ENCODE assay signal across 12 cellular contexts in the genomic region with DNA sequence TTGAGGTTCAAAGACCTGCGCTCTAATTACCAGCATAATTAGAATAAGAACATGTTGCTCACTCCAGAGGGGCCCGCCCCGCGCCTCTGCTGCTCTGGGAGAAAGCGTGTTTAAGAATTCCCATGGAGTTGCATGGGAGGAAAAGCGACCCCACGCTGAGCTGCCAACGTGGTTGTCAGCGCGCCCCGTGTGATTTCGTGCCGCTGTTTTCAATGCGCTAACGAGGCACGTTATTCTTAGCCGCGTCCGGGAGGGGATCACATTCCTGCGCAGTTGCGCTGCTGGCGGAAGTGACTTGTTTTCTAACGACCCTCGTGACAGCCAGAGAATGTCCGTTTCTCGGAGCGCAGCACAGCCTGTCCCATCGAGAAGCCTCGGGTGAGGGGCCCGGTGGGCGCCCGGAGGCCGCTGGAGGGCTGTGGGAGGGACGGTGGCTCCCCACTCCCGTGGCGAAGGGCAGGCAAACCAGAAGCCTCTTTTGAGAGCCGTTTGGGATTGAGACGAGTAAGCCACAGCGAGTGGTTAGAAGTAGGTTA.
DNase-seq lines count a peak whose midpoint lies in the region; ATAC-seq, FAIRE-seq and TF ChIP-seq lines count a peak whose summit lies in the region.
"Had no signal": no experiment of that assay in that cellular context is flagged by ENCODE, and none has a peak within 500 bp of the region (broad histone marks: within the 10 kb centered on the region; RNA-seq: fewer than 3 reads in every experiment).

No MANE protein-coding gene starts in this region.

- peak overlapping the region; percentile 61 for H3K23ac ChIP-seq in mesendoderm (ENCODE audit: low read length)

- POLR2A ChIA-PET in activated CD8-positive, alpha-beta T cell treated with anti-CD3 and anti-CD28 coated beads, Interleukin-2, amount 10 ng/mL, durations not matched to agents 7 days and 5 days (lab: Charles Lee) = no interaction called here
- POLR2A ChIA-PET in activated CD8-positive, alpha-beta T cell treated with anti-CD3 and anti-CD28 coated beads for 36 hours (lab: Charles Lee) = no interaction called here

- no peaks in the 10 kb centered on the region for H3K36me3 Mint-ChIP-seq in activated CD8-positive, alpha-beta T cell treated with anti-CD3 and anti-CD28 coated beads, Interleukin-2, amount 10 ng/mL, durations not matched to agents 7 days and 5 days (ENCODE audit: low read depth)
- H3K36me3 Mint-ChIP-seq in activated CD8-positive, alpha-beta T cell treated with anti-CD3 and anti-CD28 coated beads for 36 hours (ENCODE audit: low read depth) = no peaks in the 10 kb centered on the region

- H2BK15ac ChIP-seq in mesendoderm (replicated peaks; ENCODE audit: low read depth) = no peak overlapping the region

- WGBS in esophagus muscularis mucosa = 0% methylated on average over 3 of the region's 39 CpGs
- no CpG with 5 or more reads among the region's 39 CpGs for WGBS in mesendoderm (ENCODE audit: extremely low coverage, insufficient coverage, low lambda C conversion rate)

- peaks cover 0 to 11% (median 7%) of the 10 kb centered on the region in 4 donors for H3K4me1 ChIP-seq in esophagus muscularis mucosa
- H3K4me1 ChIP-seq in mesendoderm (ENCODE audit: control insufficient read depth, low read depth, low read length) = peaks cover 3% of the 10 kb centered on the region

- TF ChIP-seq EP300 in esophagus muscularis mucosa (IDR thresholded peaks at IDR 0.05) = no peak

- no peak overlapping the region for H2BK120ac ChIP-seq in mesendoderm (ENCODE audit: low read depth, low read length)

- H3K56ac ChIP-seq in mesendoderm (ENCODE audit: low read length) = peak overlapping the region; percentile 86

- H3K27ac ChIP-seq in esophagus muscularis mucosa (replicated peaks in 1 of 4) = no peak overlapping the region
- H3K27ac ChIP-seq in mesendoderm (ENCODE audit: low read depth, low read length) = peak overlapping the region; percentile 26
- H3K27ac ChIP-seq: RWPE1 had no signal

- H3K27me3 ChIP-seq in esophagus muscularis mucosa (peaks cover 0 to 71% (median 18%) of the 10 kb centered on the region in 4 donors), mesendoderm (ENCODE audit: insufficient read depth, low read length, poor library complexity) (peaks cover 7% of the 10 kb centered on the region)

- H2AK5ac ChIP-seq in mesendoderm (ENCODE audit: low read length) = no peak overlapping the region

- intact Hi-C loops in activated CD8-positive, alpha-beta T cell treated with anti-CD3 and anti-CD28 coated beads for 36 hours (cut with micrococcal nuclease) = no loop called here
- intact Hi-C loops in esophagus muscularis mucosa (cut with DNase I) = no loop called here

- TF ChIP-seq CTCF in activated CD8-positive, alpha-beta T cell treated with anti-CD3 and anti-CD28 coated beads for 36 hours (IDR thresholded peaks at IDR 0.05) = no peak
- TF ChIP-seq CTCF in esophagus muscularis mucosa (IDR thresholded peaks at IDR 0.05) = no peak

- no peak overlapping the region for H4K8ac ChIP-seq in mesendoderm (ENCODE audit: low read depth, low read length)

- H3K4me1 Mint-ChIP-seq in activated CD8-positive, alpha-beta T cell treated with anti-CD3 and anti-CD28 coated beads, Interleukin-2, amount 10 ng/mL, durations not matched to agents 7 days and 5 days (ENCODE audit: low read depth) = no peaks in the 10 kb centered on the region
- H3K4me1 Mint-ChIP-seq in activated CD8-positive, alpha-beta T cell treated with anti-CD3 and anti-CD28 coated beads for 36 hours (ENCODE audit: low read depth) = no peaks in the 10 kb centered on the region

- FAIRE-seq in urothelium cell line (lab: Jason Lieb, UNC) = peak; percentile 87

- peak overlapping the region; percentile 32 for H3K18ac ChIP-seq in mesendoderm (ENCODE audit: low read length)

- CTCF ChIA-PET in activated CD8-positive, alpha-beta T cell treated with anti-CD3 and anti-CD28 coated beads, Interleukin-2, amount 10 ng/mL, durations not matched to agents 7 days and 5 days (lab: Charles Lee) = no interaction called here
- CTCF ChIA-PET in activated CD8-positive, alpha-beta T cell treated with anti-CD3 and anti-CD28 coated beads for 36 hours (lab: Charles Lee) = no interaction called here

- no peak for TF ChIP-seq POLR2A in esophagus muscularis mucosa (IDR thresholded peaks at IDR 0.05; ENCODE audit: low read depth)

- no peaks in the 10 kb centered on the region for H3K9me3 Mint-ChIP-seq in activated CD8-positive, alpha-beta T cell treated with anti-CD3 and anti-CD28 coated beads, Interleukin-2, amount 10 ng/mL, durations not matched to agents 7 days and 5 days (ENCODE audit: insufficient read depth)
- no peaks in the 10 kb centered on the region for H3K9me3 Mint-ChIP-seq in activated CD8-positive, alpha-beta T cell treated with anti-CD3 and anti-CD28 coated beads for 36 hours

- H3K79me1 ChIP-seq in mesendoderm (ENCODE audit: low read length) = no peaks in the 10 kb centered on the region

- peak overlapping the region; percentile 92 for H3K4me2 ChIP-seq in mesendoderm (ENCODE audit: low read length)

- no peak overlapping the region for H4K5ac ChIP-seq in mesendoderm (ENCODE audit: low read length)

- H3K27ac Mint-ChIP-seq in activated CD8-positive, alpha-beta T cell treated with anti-CD3 and anti-CD28 coated beads, Interleukin-2, amount 10 ng/mL, durations not matched to agents 7 days and 5 days = no peak overlapping the region
- no peak overlapping the region for H3K27ac Mint-ChIP-seq in activated CD8-positive, alpha-beta T cell treated with anti-CD3 and anti-CD28 coated beads for 36 hours

- H3K79me2 ChIP-seq in mesendoderm (ENCODE audit: control insufficient read depth, insufficient read depth, low read length) = no peaks in the 10 kb centered on the region

- H2BK5ac ChIP-seq in mesendoderm (ENCODE audit: low read length) = no peak overlapping the region

- peaks cover 0 to 3% (median 0%) of the 10 kb centered on the region in 4 donors for H3K9me3 ChIP-seq in esophagus muscularis mucosa

- peaks cover 20% of the 10 kb centered on the region for H3K27me3 Mint-ChIP-seq in activated CD8-positive, alpha-beta T cell treated with anti-CD3 and anti-CD28 coated beads, Interleukin-2, amount 10 ng/mL, durations not matched to agents 7 days and 5 days (ENCODE audit: low read depth)
- peaks cover 37% of the 10 kb centered on the region for H3K27me3 Mint-ChIP-seq in activated CD8-positive, alpha-beta T cell treated with anti-CD3 and anti-CD28 coated beads for 36 hours

- no peaks in the 10 kb centered on the region for H3K36me3 ChIP-seq in esophagus muscularis mucosa
- no peaks in the 10 kb centered on the region for H3K36me3 ChIP-seq in mesendoderm (ENCODE audit: control insufficient read depth, insufficient read depth, low read length)

- H3K4me3 Mint-ChIP-seq in activated CD8-positive, alpha-beta T cell treated with anti-CD3 and anti-CD28 coated beads, Interleukin-2, amount 10 ng/mL, durations not matched to agents 7 days and 5 days = no peak overlapping the region
- no peak overlapping the region for H3K4me3 Mint-ChIP-seq in activated CD8-positive, alpha-beta T cell treated with anti-CD3 and anti-CD28 coated beads for 36 hours
- H3K4me3 Mint-ChIP-seq: activated T-cell treated with anti-CD3 and anti-CD28 coated beads, Interleukin-2, amount 50 U/mL, for 4 hours had no signal

- no peak overlapping the region for H3K4ac ChIP-seq in mesendoderm (ENCODE audit: low read depth, low read length)

- ATAC-seq in activated CD8-positive, alpha-beta T cell treated with anti-CD3 and anti-CD28 coated beads, Interleukin-2, amount 10 ng/mL, durations not matched to agents 7 days and 5 days = no peak
- ATAC-seq in activated CD8-positive, alpha-beta T cell treated with anti-CD3 and anti-CD28 coated beads for 36 hours = no peak
- ATAC-seq in GM21825 (IDR thresholded peaks at IDR 0.05; ENCODE audit: unreplicated experiment) = no peak
- ATAC-seq: activated T-cell treated with anti-CD3 and anti-CD28 coated beads, Interleukin-2, amount 50 U/mL, for 4 hours had no signal

- H3K4me3 ChIP-seq in esophagus muscularis mucosa = peak overlapping the region; percentile 28 to 45 (median 34)
- H3K4me3 ChIP-seq in mesendoderm (ENCODE audit: low read length) = peak overlapping the region; percentile 35

- peak overlapping the region; percentile 36 for H3K9ac ChIP-seq in mesendoderm (ENCODE audit: low read length)

- peak; percentile 15 for DNase-seq in activated CD8-positive, alpha-beta T cell treated with anti-CD3 and anti-CD28 coated beads, Interleukin-2, amount 10 ng/mL, durations not matched to agents 7 days and 5 days
- no peak for DNase-seq in activated CD8-positive, alpha-beta T cell treated with anti-CD3 and anti-CD28 coated beads for 36 hours
- peak; percentile 70 for DNase-seq in esophagus muscularis mucosa (ENCODE audit: extremely low spot score)
- peak; percentile 89 for DNase-seq in mesendoderm
- peak; percentile 44 for DNase-seq in urothelium cell line (ENCODE audit: low spot score)
- no peak for DNase-seq in activated gamma-delta T cell (lab: John Stamatoyannopoulos, UW)
- no peak for DNase-seq in SK-N-DZ (ENCODE audit: low spot score)
- DNase-seq: activated T-cell treated with anti-CD3 and anti-CD28 coated beads, Interleukin-2, amount 50 U/mL, for 4 hours; GDM1; stimulated activated CD8-positive, alpha-beta memory T cell treated with anti-CD3 and anti-CD28 coated beads, Interleukin-4, amount 100 ng/mL, for 48 hours had no signal

Comparison
In these comparisons a context has a peak if more than half of its experiments do, and no peak if none do; other contexts are left out.
1. DNase-seq: peak in activated CD8-positive, alpha-beta T cell treated with anti-CD3 and anti-CD28 coated beads, Interleukin-2, amount 10 ng/mL, durations not matched to agents 7 days and 5 days (single experiment), esophagus muscularis mucosa (single experiment), mesendoderm (single experiment) and urothelium cell line (single experiment); none in activated CD8-positive, alpha-beta T cell treated with anti-CD3 and anti-CD28 coated beads for 36 hours (single experiment), activated gamma-delta T cell (single experiment) and SK-N-DZ (single experiment).